ENCODE assay signal across 9 cellular contexts in genomic region chr11:69055598-69056516, GRCh38.
DNase-seq lines count a peak whose midpoint lies in the region; ATAC-seq and TF ChIP-seq lines count a peak whose summit lies in the region.
"Had no signal": no experiment of that assay in that cellular context is flagged by ENCODE, and none has a peak within 500 bp of the region (broad histone marks: within the 10 kb centered on the region; RNA-seq: fewer than 3 reads in every experiment).

No MANE protein-coding gene starts in this region.

- peaks cover 40% of the 10 kb centered on the region for H3K4me1 Mint-ChIP-seq in stimulated activated naive CD8-positive, alpha-beta T cell treated with anti-CD3 and anti-CD28 coated beads, Interleukin-15, amount 100 ng/mL, for 72 hours

- peak overlapping the region in 1 of 2 donors; percentile 25 for H3K4me3 Mint-ChIP-seq in stimulated activated naive CD8-positive, alpha-beta T cell treated with anti-CD3 and anti-CD28 coated beads, Interleukin-15, amount 100 ng/mL, for 72 hours

- H3K4me3 ChIP-seq in GM12875 (ENCODE audit: low read depth, low read length), result peak overlapping the region; percentile 21
- H3K4me3 ChIP-seq: breast epithelium had no signal

- no peaks in the 10 kb centered on the region for H3K9me3 Mint-ChIP-seq in stimulated activated naive CD8-positive, alpha-beta T cell treated with anti-CD3 and anti-CD28 coated beads, Interleukin-15, amount 100 ng/mL, for 72 hours

- TF ChIP-seq CTCF in GM12875 (IDR thresholded peaks at IDR 0.05; ENCODE audit: borderline replicate concordance, insufficient read depth, low read depth, low read length), result no peak

- no peaks in the 10 kb centered on the region for H3K27me3 Mint-ChIP-seq in stimulated activated naive CD8-positive, alpha-beta T cell treated with anti-CD3 and anti-CD28 coated beads, Interleukin-15, amount 100 ng/mL, for 72 hours

- H3K27ac Mint-ChIP-seq in stimulated activated naive CD8-positive, alpha-beta T cell treated with anti-CD3 and anti-CD28 coated beads, Interleukin-15, amount 100 ng/mL, for 72 hours, result peak overlapping the region; percentile 55 to 57

- ATAC-seq in GM21447 (IDR thresholded peaks at IDR 0.05; ENCODE audit: unreplicated experiment), result peak; percentile 79
- peak; percentile 82 for ATAC-seq in HG03571 (IDR thresholded peaks at IDR 0.05; ENCODE audit: unreplicated experiment)
- ATAC-seq in stimulated activated naive CD8-positive, alpha-beta T cell treated with anti-CD3 and anti-CD28 coated beads, Interleukin-15, amount 100 ng/mL, for 72 hours, result peak; percentile 77

- DNase-seq in epidermal melanocyte (ENCODE audit: insufficient read length, low spot score) (peak; percentile 68), DMS153 treated with DMSO at 0.1 percent for 48 hours (lab: John Stamatoyannopoulos, UW; ENCODE audit: unreplicated experiment) (no peak), NCI-H146 (lab: John Stamatoyannopoulos, UW) (no peak), NCI-H2196 treated with DMSO at 0.1 percent for 48 hours (lab: John Stamatoyannopoulos, UW; ENCODE audit: unreplicated experiment) (no peak)
- DNase-seq in stimulated activated naive CD8-positive, alpha-beta T cell treated with anti-CD3 and anti-CD28 coated beads, Interleukin-15, amount 100 ng/mL, for 72 hours, result peak in 1 of 2 donors; percentile 52
